ENCODE assay signal across 8 cellular contexts in the genomic region with DNA sequence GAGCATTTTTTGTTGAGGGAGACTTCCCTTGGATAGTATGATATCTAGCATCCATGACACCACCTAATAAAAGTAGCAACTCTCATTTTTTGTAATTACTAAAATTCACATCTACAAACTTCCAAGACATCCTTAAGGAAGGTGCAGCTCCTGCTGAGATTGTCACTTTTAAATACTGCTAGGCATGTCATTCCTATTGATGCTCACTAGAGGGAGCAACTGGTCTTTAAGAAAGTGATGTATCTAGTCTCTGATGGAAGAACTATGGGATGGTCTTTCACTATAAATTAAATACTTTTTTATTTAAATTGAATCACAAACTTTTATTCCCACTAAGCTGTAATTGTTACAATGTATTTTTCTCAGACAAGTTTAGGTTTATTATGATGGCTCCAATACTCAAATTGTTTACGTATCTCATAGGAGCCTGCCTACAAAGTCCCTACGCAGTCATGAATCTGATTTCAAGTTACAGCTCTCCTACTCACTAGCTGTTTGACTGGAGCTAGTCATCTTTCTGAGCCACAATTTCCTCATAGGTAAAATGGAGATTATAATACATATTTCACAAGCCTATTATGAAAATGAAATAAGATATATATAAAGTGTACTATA. TPM values are rescaled to one million over a fixed set of nuclear protein-coding genes. Genes with fewer than 3 reads are reported as not detected.
DNase-seq lines count a peak whose midpoint lies in the region; ATAC-seq and TF ChIP-seq lines count a peak whose summit lies in the region.

No MANE protein-coding gene starts in this region.

- H3K27me3 Mint-ChIP-seq in nephron progenitor cell (ENCODE audit: low read depth, poor library complexity) = no peaks in the 10 kb centered on the region

- no peaks in the 10 kb centered on the region for H3K36me3 ChIP-seq in RWPE2 (ENCODE audit: low read depth)

- ATAC-seq in RWPE2 (ENCODE audit: low read depth) (peak; percentile 78; the same call in 2 of the 3 replicates), HG03439 (IDR thresholded peaks at IDR 0.05; ENCODE audit: unreplicated experiment) (no peak)

- H3K27me3 ChIP-seq in RWPE2 (ENCODE audit: insufficient read depth, poor library complexity, severe bottlenecking) = no peaks in the 10 kb centered on the region

- no peak for TF ChIP-seq POLR2A in erythroblast (IDR thresholded peaks at IDR 0.05; ENCODE audit: low read length)

- no peak overlapping the region for H3K4me3 ChIP-seq in RWPE2 (ENCODE audit: severe bottlenecking)

- DNase-seq in A172 (ENCODE audit: low spot score) = peak; percentile 58
- DNase-seq in GM10266 (ENCODE audit: extremely low spot score) = no peak
- DNase-seq in HT-29 (ENCODE audit: low spot score) = peak; percentile 79
- no peak for DNase-seq in RWPE2 (ENCODE audit: low spot score)
- peak; percentile 51 to 71 for DNase-seq in erythroblast (lab: John Stamatoyannopoulos, UW)
- DNase-seq in nephron progenitor cell = no peak
- DNase-seq in effector CD8-positive, alpha-beta T cell (lab: John Stamatoyannopoulos, UW) = no peak

- no peak overlapping the region for H3K27ac Mint-ChIP-seq in nephron progenitor cell

- TF ChIP-seq CTCF in GM10266 (IDR thresholded peaks at IDR 0.05; ENCODE audit: control insufficient read depth, insufficient read depth, low read depth, missing control alignments) (peak; percentile 83), RWPE2 (IDR thresholded peaks at IDR 0.05; ENCODE audit: poor library complexity, severe bottlenecking) (peak; percentile 93), nephron progenitor cell (IDR thresholded peaks at IDR 0.05) (peak; percentile 95)

- H3K4me1 Mint-ChIP-seq in nephron progenitor cell = peaks cover 6% of the 10 kb centered on the region

- no peak overlapping the region for H3K4me3 Mint-ChIP-seq in nephron progenitor cell

- H3K9me3 Mint-ChIP-seq in nephron progenitor cell = peaks cover 10% of the 10 kb centered on the region

- peaks cover 11% of the 10 kb centered on the region for H3K4me1 ChIP-seq in RWPE2 (ENCODE audit: insufficient read depth, poor library complexity, severe bottlenecking)

- H3K27ac ChIP-seq in RWPE2 (ENCODE audit: poor library complexity, severe bottlenecking) = peak overlapping the region; percentile 29

- H3K9me3 ChIP-seq in RWPE2 (ENCODE audit: severe bottlenecking) = peaks cover 3% of the 10 kb centered on the region

- peaks cover 6% of the 10 kb centered on the region for H3K36me3 Mint-ChIP-seq in nephron progenitor cell (ENCODE audit: low read depth)

RNA-seq across cellular contexts. Expression of gene TSPYL1, which starts 8.0 kb away (rescaled TPM):
- total RNA-seq in A172 (2014; rRNA removed; shearing (Covaris generic)) = 71.0 and 80.4 TPM in 2 replicates
- total RNA-seq in HT-29 (2014; rRNA removed; shearing (Covaris generic)) = 62.6 and 63.2 TPM in 2 replicates

RNA-seq across cellular contexts. Expression of gene TSPYL4, which starts 33.9 kb away (rescaled TPM):
- 22.0 and 23.0 TPM in 2 replicates for total RNA-seq in A172 (2014; rRNA removed; shearing (Covaris generic))
- total RNA-seq in HT-29 (2014; rRNA removed; shearing (Covaris generic)) = 9.2 and 10.3 TPM in 2 replicates

Comparison
In these comparisons a context has a peak if more than half of its experiments do, and no peak if none do; other contexts are left out.
1. DNase-seq: peak in A172 (single experiment), HT-29 (single experiment) and erythroblast (2 of 2); none in GM10266 (single experiment), RWPE2 (single experiment), nephron progenitor cell (single experiment) and effector CD8-positive, alpha-beta T cell (single experiment).
2. Peak in every context shown above with its lines, with median percentiles within 50 percentile points of each other: CTCF ChIP-seq.